ENCODE assay signal across 8 cellular contexts in the genomic region with DNA sequence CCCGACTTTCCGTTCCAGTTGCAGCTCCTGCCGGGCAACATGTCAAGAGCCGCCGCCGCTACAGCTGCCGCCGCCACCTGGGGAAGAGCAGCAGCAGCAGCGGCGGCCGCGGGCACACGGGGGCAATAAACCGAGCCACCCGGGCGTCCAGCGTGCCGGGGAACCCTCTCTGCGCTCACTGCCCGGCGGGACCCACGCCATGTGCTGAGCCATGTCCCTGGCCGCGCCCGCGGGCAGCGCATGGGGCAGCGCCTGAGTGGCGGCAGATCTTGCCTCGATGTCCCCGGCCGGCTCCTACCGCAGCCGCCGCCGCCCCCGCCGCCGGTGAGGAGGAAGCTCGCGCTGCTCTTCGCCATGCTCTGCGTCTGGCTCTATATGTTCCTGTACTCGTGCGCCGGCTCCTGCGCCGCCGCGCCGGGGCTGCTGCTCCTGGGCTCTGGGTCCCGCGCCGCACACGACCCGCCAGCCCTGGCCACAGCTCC. TPM values are rescaled to one million over a fixed set of nuclear protein-coding genes. Genes with fewer than 3 reads are reported as not detected.
DNase-seq lines count a peak whose midpoint lies in the region; TF ChIP-seq lines count a peak whose summit lies in the region.

No MANE protein-coding gene starts in this region.

- intact Hi-C loops in dorsolateral prefrontal cortex (cut with DNase I), result loop anchor here in 1 of 2 donors (10.0 kb wide), 2 partner anchors 623 to 967 kb away; no protein-coding TSS in a partner anchor

- TF ChIP-seq CTCF in HEK293 (tag by site-specific recombination; IDR thresholded peaks at IDR 0.05) (peak; percentile 96), dorsolateral prefrontal cortex (IDR thresholded peaks at IDR 0.05 in 54 of 56, conservative IDR thresholded peaks at IDR 0.05 in 2 of 56; ENCODE audit: low read depth in 1 of 56, partially characterized antibody in 56 of 56) (peak in 2 of 56 donors; percentile 1 to 11)

- H3K36me3 ChIP-seq in HEK293 (ENCODE audit: control insufficient read depth in 2 of 2, insufficient read depth in 1 of 2, low read length in 2 of 2) (no peaks in the 10 kb centered on the region), muscle layer of duodenum (ENCODE audit: control insufficient read depth in 1 of 2, insufficient read depth in 2 of 2, low read length in 2 of 2) (no peaks in the 10 kb centered on the region)

- CTCF ChIA-PET in HEK293 (lab: Yijun Ruan, JAX), result interaction anchor here (0.7 to 3.3 kb wide), 10 partner anchors 15 to 759 kb away, joined by 3 to 21 read pairs (median 4); no protein-coding TSS in a partner anchor

- H3K27ac ChIP-seq in HEK293 (ENCODE audit: extremely low read depth, low read depth, low read length), result peak overlapping the region; percentile 94
- H3K27ac ChIP-seq in dorsolateral prefrontal cortex, result peak overlapping the region in 9 of 59 donors; percentile 7 to 65 (median 33)
- H3K27ac ChIP-seq in muscle layer of duodenum (ENCODE audit: low read length), result no peak overlapping the region
- H3K27ac ChIP-seq in caudate nucleus (ENCODE audit: low read depth, low read length), result no peak overlapping the region

- H3K9me3 ChIP-seq in HEK293 (ENCODE audit: control insufficient read depth, insufficient read depth, low read depth, low read length) (no peaks in the 10 kb centered on the region), muscle layer of duodenum (ENCODE audit: control insufficient read depth in 1 of 2, low read length in 2 of 2) (no peaks in the 10 kb centered on the region)

- DNase-seq in D341Med (ENCODE audit: low spot score), result peak; percentile 41
- DNase-seq in SK-N-DZ (ENCODE audit: low spot score), result peak; percentile 34
- DNase-seq in dorsolateral prefrontal cortex, result peak in 1 of 10 donors; percentile 21
- no peak for DNase-seq in caudate nucleus (lab: John Stamatoyannopoulos, UW)
- no peak for DNase-seq in SIG-M5 treated with dmso at 0.1 percent for 504 hours (lab: John Stamatoyannopoulos, UW; ENCODE audit: unreplicated experiment)
- no peak for DNase-seq in germinal center (ENCODE audit: low spot score)

- POLR2A ChIA-PET in HEK293 (lab: Yijun Ruan, JAX), result interaction anchor here (0.6 to 2.1 kb wide), 22 partner anchors 8 to 1283 kb away, joined by 3 to 42 read pairs (median 3); a partner anchor contains a TSS

- H3K4me1 ChIP-seq in HEK293 (ENCODE audit: control insufficient read depth, insufficient read depth, low read length) (peaks cover 10% of the 10 kb centered on the region), muscle layer of duodenum (ENCODE audit: control insufficient read depth in 1 of 2, insufficient read depth in 2 of 2, low read length in 2 of 2) (peaks cover 6 to 66% of the 10 kb centered on the region in 2 donors)

- H3K4me3 ChIP-seq in HEK293 (ENCODE audit: low read depth, low read length) (peak overlapping the region; percentile 54), dorsolateral prefrontal cortex (peak overlapping the region; percentile 12 to 70 (median 52)), muscle layer of duodenum (ENCODE audit: low read depth in 1 of 2, low read length in 2 of 2) (peak overlapping the region; percentile 66 to 69)

- peaks cover 21 to 100% (median 97%) of the 10 kb centered on the region in 45 donors for H3K27me3 ChIP-seq in dorsolateral prefrontal cortex
- H3K27me3 ChIP-seq in muscle layer of duodenum (ENCODE audit: low read depth, low read length), result peaks cover 68% of the 10 kb centered on the region

TF ChIP-seq in HEK293, 187 proteins besides CTCF, POLR2A, EP300 and RAD21 (continues in another document):
- TF ChIP-seq KLF16 (tag by site-specific recombination; IDR thresholded peaks at IDR 0.05) (0 out of 2 replicates have a peak, but pooled peaks have one; percentile 20), ZNF2 (tag by site-specific recombination; IDR thresholded peaks at IDR 0.05) (peak; percentile 40; the same call in 1 of the 2 replicates), ZNF324 (tag by site-specific recombination; IDR thresholded peaks at IDR 0.05) (no peak), ZNF423 (tag by site-specific recombination; IDR thresholded peaks at IDR 0.05) (0 out of 2 replicates have a peak, but pooled peaks have one; percentile 24), ZXDB (tag by site-specific recombination; IDR thresholded peaks at IDR 0.05) (no peak), HOXC10 (CRISPR knock-in tag; IDR thresholded peaks at IDR 0.05) (no peak), ZBTB48 (tag by site-specific recombination; IDR thresholded peaks at IDR 0.05) (peak; percentile 28; the same call in 1 of the 2 replicates), ZFP69B (tag by site-specific recombination; IDR thresholded peaks at IDR 0.05) (peak; percentile 8; the same call in 1 of the 2 replicates), ZEB2 (tag by site-specific recombination; IDR thresholded peaks at IDR 0.05) (peak; percentile 14), ZNF843 (tag by site-specific recombination; IDR thresholded peaks at IDR 0.05) (no peak), ZNF174 (tag by site-specific recombination; IDR thresholded peaks at IDR 0.05) (no peak), ZIC2 (tag by site-specific recombination; IDR thresholded peaks at IDR 0.05) (peak; percentile 66), ZFP37 (tag by site-specific recombination; IDR thresholded peaks at IDR 0.05) (peak; percentile 12; the same call in 1 of the 2 replicates), ZNF10 (tag by site-specific recombination; IDR thresholded peaks at IDR 0.05) (0 out of 2 replicates have a peak, but pooled peaks have one; percentile 35), ZBTB20 (tag by site-specific recombination; IDR thresholded peaks at IDR 0.05) (peak; percentile 67)
- TF ChIP-seq, protein P1, sequence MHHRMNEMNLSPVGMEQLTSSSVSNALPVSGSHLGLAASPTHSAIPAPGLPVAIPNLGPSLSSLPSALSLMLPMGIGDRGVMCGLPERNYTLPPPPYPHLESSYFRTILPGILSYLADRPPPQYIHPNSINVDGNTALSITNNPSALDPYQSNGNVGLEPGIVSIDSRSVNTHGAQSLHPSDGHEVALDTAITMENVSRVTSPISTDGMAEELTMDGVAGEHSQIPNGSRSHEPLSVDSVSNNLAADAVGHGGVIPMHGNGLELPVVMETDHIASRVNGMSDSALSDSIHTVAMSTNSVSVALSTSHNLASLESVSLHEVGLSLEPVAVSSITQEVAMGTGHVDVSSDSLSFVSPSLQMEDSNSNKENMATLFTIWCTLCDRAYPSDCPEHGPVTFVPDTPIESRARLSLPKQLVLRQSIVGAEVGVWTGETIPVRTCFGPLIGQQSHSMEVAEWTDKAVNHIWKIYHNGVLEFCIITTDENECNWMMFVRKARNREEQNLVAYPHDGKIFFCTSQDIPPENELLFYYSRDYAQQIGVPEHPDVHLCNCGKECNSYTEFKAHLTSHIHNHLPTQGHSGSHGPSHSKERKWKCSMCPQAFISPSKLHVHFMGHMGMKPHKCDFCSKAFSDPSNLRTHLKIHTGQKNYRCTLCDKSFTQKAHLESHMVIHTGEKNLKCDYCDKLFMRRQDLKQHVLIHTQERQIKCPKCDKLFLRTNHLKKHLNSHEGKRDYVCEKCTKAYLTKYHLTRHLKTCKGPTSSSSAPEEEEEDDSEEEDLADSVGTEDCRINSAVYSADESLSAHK (tag by site-specific recombination; IDR thresholded peaks at IDR 0.05), result peak; percentile 36; the same call in 1 of the 2 replicates
- TF ChIP-seq, protein P2, sequence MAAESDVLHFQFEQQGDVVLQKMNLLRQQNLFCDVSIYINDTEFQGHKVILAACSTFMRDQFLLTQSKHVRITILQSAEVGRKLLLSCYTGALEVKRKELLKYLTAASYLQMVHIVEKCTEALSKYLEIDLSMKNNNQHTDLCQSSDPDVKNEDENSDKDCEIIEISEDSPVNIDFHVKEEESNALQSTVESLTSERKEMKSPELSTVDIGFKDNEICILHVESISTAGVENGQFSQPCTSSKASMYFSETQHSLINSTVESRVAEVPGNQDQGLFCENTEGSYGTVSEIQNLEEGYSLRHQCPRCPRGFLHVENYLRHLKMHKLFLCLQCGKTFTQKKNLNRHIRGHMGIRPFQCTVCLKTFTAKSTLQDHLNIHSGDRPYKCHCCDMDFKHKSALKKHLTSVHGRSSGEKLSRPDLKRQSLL (tag by site-specific recombination; IDR thresholded peaks at IDR 0.05), result peak; percentile 92
- TF ChIP-seq, protein P3, sequence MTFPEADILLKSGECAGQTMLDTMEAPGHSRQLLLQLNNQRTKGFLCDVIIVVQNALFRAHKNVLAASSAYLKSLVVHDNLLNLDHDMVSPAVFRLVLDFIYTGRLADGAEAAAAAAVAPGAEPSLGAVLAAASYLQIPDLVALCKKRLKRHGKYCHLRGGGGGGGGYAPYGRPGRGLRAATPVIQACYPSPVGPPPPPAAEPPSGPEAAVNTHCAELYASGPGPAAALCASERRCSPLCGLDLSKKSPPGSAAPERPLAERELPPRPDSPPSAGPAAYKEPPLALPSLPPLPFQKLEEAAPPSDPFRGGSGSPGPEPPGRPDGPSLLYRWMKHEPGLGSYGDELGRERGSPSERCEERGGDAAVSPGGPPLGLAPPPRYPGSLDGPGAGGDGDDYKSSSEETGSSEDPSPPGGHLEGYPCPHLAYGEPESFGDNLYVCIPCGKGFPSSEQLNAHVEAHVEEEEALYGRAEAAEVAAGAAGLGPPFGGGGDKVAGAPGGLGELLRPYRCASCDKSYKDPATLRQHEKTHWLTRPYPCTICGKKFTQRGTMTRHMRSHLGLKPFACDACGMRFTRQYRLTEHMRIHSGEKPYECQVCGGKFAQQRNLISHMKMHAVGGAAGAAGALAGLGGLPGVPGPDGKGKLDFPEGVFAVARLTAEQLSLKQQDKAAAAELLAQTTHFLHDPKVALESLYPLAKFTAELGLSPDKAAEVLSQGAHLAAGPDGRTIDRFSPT (tag by site-specific recombination; IDR thresholded peaks at IDR 0.05), result peak; percentile 85

RNA-seq across cellular contexts. Expression of a gene that starts 0.4 kb away (rescaled TPM):
- polyA plus RNA-seq in SK-N-DZ (2014; cell fraction: cytosol; rRNA removed), result 0.18 TPM in 1 of 2 replicates, not detected in the other
- polyA plus RNA-seq in SK-N-DZ (2014; cell fraction: nucleus; rRNA removed), result 0.05 and 0.18 TPM in 2 replicates
- total RNA-seq in dorsolateral prefrontal cortex, result 10 to 100 TPM in 1 of 120 experiments, 1 to 10 TPM in 110, under 1 TPM in 9; 0.41 to 18.5 (median 1.9) TPM

Comparison
In these comparisons a context has a peak if more than half of its experiments do, and no peak if none do; other contexts are left out.
1. DNase-seq: peak in D341Med (single experiment) and SK-N-DZ (single experiment); none in caudate nucleus (0 of 61), SIG-M5 treated with dmso at 0.1 percent for 504 hours (single experiment) and germinal center (single experiment).
2. Peak in every context shown above with its lines, with median percentiles within 50 percentile points of each other: H3K4me3 ChIP-seq.